8 cellular contexts compared by ENCODE assay signal in genomic region chr12:4030938-4031702, GRCh38.
DNase-seq lines count a peak whose midpoint lies in the region; ATAC-seq and TF ChIP-seq lines count a peak whose summit lies in the region.

No MANE protein-coding gene starts in this region.

- H3K4me3 ChIP-seq in AG10803 (ENCODE audit: low read length) = peak overlapping the region; percentile 53
- H3K4me3 ChIP-seq in coronary artery = peak overlapping the region; percentile 73

- no peaks in the 10 kb centered on the region for H3K36me3 Mint-ChIP-seq in activated CD4-positive, alpha-beta T cell treated with anti-CD3 and anti-CD28 coated beads, Interleukin-2, amount 10 ng/mL, durations not matched to agents 7 days and 5 days (ENCODE audit: low read depth)

- H3K4me3 Mint-ChIP-seq in activated CD4-positive, alpha-beta T cell treated with anti-CD3 and anti-CD28 coated beads, Interleukin-2, amount 10 ng/mL, durations not matched to agents 7 days and 5 days = peak overlapping the region; percentile 56

- POLR2A ChIA-PET in activated CD4-positive, alpha-beta T cell treated with anti-CD3 and anti-CD28 coated beads, Interleukin-2, amount 10 ng/mL, durations not matched to agents 7 days and 5 days (lab: Charles Lee) = no interaction called here

- in situ Hi-C loops in KBM-7 (cut with MboI; ENCODE audit: low pct_unique_long_range_greater_than_20kb, low sequenced_read_pairs) = no loop called here

- peak; percentile 98 for DNase-seq in AG10803 (ENCODE audit: low read depth)
- peak; percentile 44 for DNase-seq in KBM-7
- peak; percentile 72 for DNase-seq in activated CD4-positive, alpha-beta T cell treated with anti-CD3 and anti-CD28 coated beads, Interleukin-2, amount 10 ng/mL, durations not matched to agents 7 days and 5 days
- DNase-seq in coronary artery (ENCODE audit: low spot score) = peak; percentile 94
- peak; percentile 87 to 91 for DNase-seq in left colon
- DNase-seq in stimulated activated CD4-positive, alpha-beta T cell treated with anti-CD3 and anti-CD28 coated beads, Interleukin-15, amount 100 ng/mL, for 24 hours = peak; percentile 85
- no peak for DNase-seq in NCI-H1417 (lab: John Stamatoyannopoulos, UW)

- H3K27me3 Mint-ChIP-seq in activated CD4-positive, alpha-beta T cell treated with anti-CD3 and anti-CD28 coated beads, Interleukin-2, amount 10 ng/mL, durations not matched to agents 7 days and 5 days = peaks cover 21% of the 10 kb centered on the region

- CTCF ChIA-PET in activated CD4-positive, alpha-beta T cell treated with anti-CD3 and anti-CD28 coated beads, Interleukin-2, amount 10 ng/mL, durations not matched to agents 7 days and 5 days (lab: Charles Lee) = interaction anchor here (1.1 to 1.7 kb wide), 3 partner anchors 10 to 246 kb away, joined by 3 to 4 read pairs (median 4); no protein-coding TSS in a partner anchor

- peak overlapping the region; percentile 87 for H3K27ac ChIP-seq in coronary artery

- intact Hi-C loops in left colon (cut with DNase I, micrococcal nuclease) = loop anchor here in 1 of 2 donors (10.0 kb wide), 1 partner anchor 244 kb away; the partner anchor contains the start of gene CCND2

- peak; percentile 83 for ATAC-seq in GM19463 (IDR thresholded peaks at IDR 0.05; ENCODE audit: unreplicated experiment)
- peak; percentile 96 for ATAC-seq in left colon

- no peak for TF ChIP-seq CTCF in AG10803 (conservative IDR thresholded peaks at IDR 0.05; ENCODE audit: low read length)
- TF ChIP-seq CTCF in coronary artery (IDR thresholded peaks at IDR 0.05) = no peak

- H3K4me1 Mint-ChIP-seq in activated CD4-positive, alpha-beta T cell treated with anti-CD3 and anti-CD28 coated beads, Interleukin-2, amount 10 ng/mL, durations not matched to agents 7 days and 5 days = peaks cover 36% of the 10 kb centered on the region

- no peaks in the 10 kb centered on the region for H3K9me3 Mint-ChIP-seq in activated CD4-positive, alpha-beta T cell treated with anti-CD3 and anti-CD28 coated beads, Interleukin-2, amount 10 ng/mL, durations not matched to agents 7 days and 5 days

- peak overlapping the region; percentile 6 for H3K27ac Mint-ChIP-seq in activated CD4-positive, alpha-beta T cell treated with anti-CD3 and anti-CD28 coated beads, Interleukin-2, amount 10 ng/mL, durations not matched to agents 7 days and 5 days

Comparison
In these comparisons a context has a peak if more than half of its experiments do, and no peak if none do; other contexts are left out.
1. DNase-seq: peak in AG10803 (single experiment), KBM-7 (single experiment), activated CD4-positive, alpha-beta T cell treated with anti-CD3 and anti-CD28 coated beads, Interleukin-2, amount 10 ng/mL, durations not matched to agents 7 days and 5 days (single experiment), coronary artery (single experiment), left colon (2 of 2) and stimulated activated CD4-positive, alpha-beta T cell treated with anti-CD3 and anti-CD28 coated beads, Interleukin-15, amount 100 ng/mL, for 24 hours (single experiment); none in NCI-H1417 (0 of 3).